In genomic region chr5:142053434-142054253, GRCh38 we compare ENCODE assay signal across 8 cellular contexts. TPM values are rescaled to one million over a fixed set of nuclear protein-coding genes. Genes with fewer than 3 reads are reported as not detected.
DNase-seq lines count a peak whose midpoint lies in the region; ATAC-seq and TF ChIP-seq lines count a peak whose summit lies in the region.
"Had no signal": no experiment of that assay in that cellular context is flagged by ENCODE, and none has a peak within 500 bp of the region (broad histone marks: within the 10 kb centered on the region; RNA-seq: fewer than 3 reads in every experiment).

No MANE protein-coding gene starts in this region.

- WGBS in spleen, 5 donors, result 40 to 61% (median 56%) methylated on average over 4 of the region's 4 CpGs

- H3K4me1 ChIP-seq in spleen, result peaks cover 0 to 23% (median 12%) of the 10 kb centered on the region in 6 donors

- TF ChIP-seq CTCF in spleen (IDR thresholded peaks at IDR 0.05 in 8 of 11, conservative IDR thresholded peaks at IDR 0.05 in 3 of 11), result no peak

- ATAC-seq in HG03565 (IDR thresholded peaks at IDR 0.05; ENCODE audit: unreplicated experiment), result no peak

- DNase-seq in HCEC 1CT (peak; percentile 40), SIG-M5 treated with dmso at 0.1 percent for 504 hours (lab: John Stamatoyannopoulos, UW; ENCODE audit: unreplicated experiment) (peak; percentile 92), foreskin melanocyte (peak; percentile 58), spleen (no peak), NCI-H2196 (lab: John Stamatoyannopoulos, UW; ENCODE audit: unreplicated experiment) (no peak)
- no peak for DNase-seq in stimulated activated CD4-positive, alpha-beta T cell treated with anti-CD3 and anti-CD28 coated beads, Interleukin-1b, Interleukin-23, amount 100 ng/mL, for 48 hours
- DNase-seq: activated B cell treated with CpG ODN at 0.5 μM for 24 hours had no signal

- intact Hi-C loops in spleen (cut with DNase I; ENCODE audit: low total_unique reads), result no loop called here

- no peaks in the 10 kb centered on the region for H3K9me3 ChIP-seq in spleen

- H3K27me3 ChIP-seq in spleen (replicated peaks in 1 of 7), result no peaks in the 10 kb centered on the region

- TF ChIP-seq POLR2A in spleen (IDR thresholded peaks at IDR 0.05), result no peak

- H3K36me3 ChIP-seq in spleen, result no peaks in the 10 kb centered on the region

- H3K4me3 ChIP-seq in spleen, result no peak overlapping the region

- H3K27ac ChIP-seq in spleen, result peak overlapping the region in 6 of 8 donors; percentile 23 to 77 (median 68)

RNA-seq across cellular contexts. Expression of gene GNPDA1, which starts 40.8 kb away (rescaled TPM):
- total RNA-seq in spleen, result 10 to 100 TPM; 26.7 to 35.7 (median 31.7) TPM
- polyA plus RNA-seq in spleen, result 10 to 100 TPM; 13.9 to 29.9 (median 19.7) TPM

RNA-seq across cellular contexts. Expression of gene NDFIP1, which starts 54.9 kb away (rescaled TPM):
- total RNA-seq in spleen, result 100 to 1,000 TPM in 2 of 7 donors, 10 to 100 TPM in 5; 58.4 to 111 (median 88.7) TPM
- 10 to 100 TPM; 14.2 to 26.8 (median 26.7) TPM for polyA plus RNA-seq in spleen

Comparison
In these comparisons a context has a peak if more than half of its experiments do, and no peak if none do; other contexts are left out.
1. DNase-seq: peak in HCEC 1CT (single experiment), SIG-M5 treated with dmso at 0.1 percent for 504 hours (single experiment) and foreskin melanocyte (single experiment); none in spleen (single experiment), NCI-H2196 (single experiment) and stimulated activated CD4-positive, alpha-beta T cell treated with anti-CD3 and anti-CD28 coated beads, Interleukin-1b, Interleukin-23, amount 100 ng/mL, for 48 hours (single experiment).